In the genomic region with DNA sequence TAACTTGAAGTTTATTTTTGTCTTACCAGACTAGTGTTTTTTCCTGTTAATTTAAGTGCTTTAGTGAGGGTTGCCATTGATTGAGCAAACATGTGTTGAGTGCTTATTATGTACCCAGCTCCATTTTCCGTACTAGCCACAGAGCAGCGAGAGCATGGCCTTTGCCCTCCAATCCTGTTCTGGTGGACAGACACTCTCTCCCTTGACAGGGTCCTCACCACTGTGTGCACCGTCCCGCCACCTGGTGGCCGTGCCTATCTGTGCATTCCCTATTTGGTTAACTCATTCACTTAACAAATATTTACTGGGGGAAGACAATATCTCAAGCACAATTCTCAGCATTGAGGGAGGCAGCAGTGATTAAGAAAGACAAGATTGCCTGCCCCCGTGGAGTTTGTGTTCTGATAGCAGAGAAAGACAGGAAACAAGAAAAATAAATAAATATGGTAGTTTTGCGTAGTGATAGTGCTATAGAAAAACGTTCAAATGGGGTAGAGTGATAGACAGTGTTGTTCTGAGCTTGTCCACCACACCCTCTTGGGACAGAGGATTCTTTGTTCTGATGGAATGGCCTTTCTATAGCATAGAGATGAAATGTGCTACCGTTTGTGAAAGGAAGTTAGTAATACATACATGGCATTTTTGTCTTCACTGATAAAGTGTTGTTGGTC, we compare ENCODE assay signal across 8 cellular contexts. TPM values are rescaled to one million over a fixed set of nuclear protein-coding genes. Genes with fewer than 3 reads are reported as not detected.
DNase-seq lines count a peak whose midpoint lies in the region; ATAC-seq and TF ChIP-seq lines count a peak whose summit lies in the region.

No MANE protein-coding gene starts in this region.

- TF ChIP-seq POLR2A in spleen (IDR thresholded peaks at IDR 0.05): no peak

- intact Hi-C loops in OCI-LY7 (cut with micrococcal nuclease; ENCODE audit: unreplicated experiment): loop anchor here (5.0 kb wide), 1 partner anchor 378 kb away; no protein-coding TSS in a partner anchor
- intact Hi-C loops in left ventricle myocardium inferior (cut with micrococcal nuclease): loop anchor here (10.0 kb wide), 1 partner anchor 115 kb away; no protein-coding TSS in a partner anchor
- intact Hi-C loops in spleen (cut with DNase I; ENCODE audit: low total_unique reads): loop anchor here (10.0 kb wide), 1 partner anchor 95 kb away; no protein-coding TSS in a partner anchor

- H3K4me1 ChIP-seq in OCI-LY7 (ENCODE audit: insufficient read depth, low read length, poor library complexity, severe bottlenecking) (no peaks in the 10 kb centered on the region), left ventricle myocardium inferior (peaks cover 90% of the 10 kb centered on the region), spleen (no peaks in the 10 kb centered on the region)

- H3K27me3 ChIP-seq in left ventricle myocardium inferior (ENCODE audit: low read depth): no peaks in the 10 kb centered on the region
- peaks cover 0 to 18% (median 0%) of the 10 kb centered on the region in 7 donors for H3K27me3 ChIP-seq in spleen (replicated peaks in 1 of 7)

- BruUV-seq in OCI-LY7 (replicated peaks; lab: Mats Ljungman, UMichigan): no TSS peak

- POLR2A ChIA-PET in OCI-LY7 (lab: Charles Lee): no interaction called here

- no peaks in the 10 kb centered on the region for H3K36me3 ChIP-seq in OCI-LY7 (ENCODE audit: insufficient read depth, low read length)
- H3K36me3 ChIP-seq in left ventricle myocardium inferior: no peaks in the 10 kb centered on the region
- H3K36me3 ChIP-seq in spleen: no peaks in the 10 kb centered on the region

- peak; percentile 92 for TF ChIP-seq CTCF in OCI-LY7 (conservative IDR thresholded peaks at IDR 0.05; ENCODE audit: low read length)
- peak; percentile 81 for TF ChIP-seq CTCF in left ventricle myocardium inferior (IDR thresholded peaks at IDR 0.05; ENCODE audit: borderline replicate concordance)
- TF ChIP-seq CTCF in spleen (IDR thresholded peaks at IDR 0.05 in 8 of 11, conservative IDR thresholded peaks at IDR 0.05 in 3 of 11): peak; percentile 29 to 73 (median 56)

- H3K4me2 ChIP-seq in OCI-LY7 (ENCODE audit: low read length): no peak overlapping the region

- peak; percentile 3 to 10 for DNase-seq in NCI-H2081 (lab: John Stamatoyannopoulos, UW)
- no peak for DNase-seq in NCI-H2081 treated with DMSO at 0.1 percent for 48 hours (lab: John Stamatoyannopoulos, UW)
- peak; percentile 49 for DNase-seq in OCI-LY7 (ENCODE audit: low spot score)
- peak; percentile 59 for DNase-seq in activated naive CD4-positive, alpha-beta T cell treated with Interleukin-2 at 50 U/mL for 16 hours
- DNase-seq in left ventricle myocardium inferior: peak; percentile 57
- DNase-seq in spleen: no peak
- DNase-seq in cerebellar nuclear complex (lab: John Stamatoyannopoulos, UW): no peak

- ATAC-seq in HG02763 (IDR thresholded peaks at IDR 0.05; ENCODE audit: unreplicated experiment): peak; percentile 43

- no peaks in the 10 kb centered on the region for H4K20me1 ChIP-seq in OCI-LY7 (ENCODE audit: insufficient read depth, low read length)

- H3K27ac ChIP-seq in OCI-LY7 (ENCODE audit: low read depth, low read length, poor library complexity, severe bottlenecking): no peak overlapping the region
- H3K27ac ChIP-seq in left ventricle myocardium inferior (replicated peaks): peak overlapping the region; percentile 16
- no peak overlapping the region for H3K27ac ChIP-seq in spleen

- H3K9me3 ChIP-seq in OCI-LY7 (ENCODE audit: low read length) (no peaks in the 10 kb centered on the region), left ventricle myocardium inferior (replicated peaks) (no peaks in the 10 kb centered on the region), spleen (no peaks in the 10 kb centered on the region)

- 26 to 31% (median 29%) methylated on average over 9 of the region's 9 CpGs for WGBS in spleen, 5 donors

- H3K79me2 ChIP-seq in OCI-LY7 (ENCODE audit: insufficient read depth, low read depth, low read length): no peaks in the 10 kb centered on the region

- H3K9me2 ChIP-seq in OCI-LY7 (ENCODE audit: insufficient read depth, low read length): no peaks in the 10 kb centered on the region

- H2AFZ ChIP-seq in OCI-LY7 (ENCODE audit: low read length): no peak overlapping the region

- CTCF ChIA-PET in OCI-LY7 (lab: Charles Lee; ENCODE audit: unreplicated experiment): interaction anchor here (0.5 to 0.6 kb wide), 2 partner anchors 12 to 465 kb away, joined by 3 read pairs; no protein-coding TSS in a partner anchor

- H3K4me3 ChIP-seq in OCI-LY7 (ENCODE audit: low read depth, low read length, poor library complexity, severe bottlenecking) (no peak overlapping the region), left ventricle myocardium inferior (no peak overlapping the region), spleen (no peak overlapping the region)

RNA-seq across cellular contexts. Expression of a gene that starts 13.0 kb away (rescaled TPM):
- total RNA-seq in OCI-LY7 (2014; rRNA removed; shearing (Covaris generic)): not detected in 2 replicates
- total RNA-seq in OCI-LY7 (2022): not detected in 2 replicates
- total RNA-seq in left ventricle myocardium inferior: 161 TPM
- 1 to 10 TPM in 6 of 7 donors, under 1 TPM in 1; 0.79 to 4.6 (median 1.5) TPM for total RNA-seq in spleen
- polyA plus RNA-seq in spleen: under 1 TPM; 0.13 to 0.24 (median 0.22) TPM

Comparison
In these comparisons a context has a peak if more than half of its experiments do, and no peak if none do; other contexts are left out.
1. DNase-seq: peak in NCI-H2081 (2 of 2), OCI-LY7 (single experiment), activated naive CD4-positive, alpha-beta T cell treated with Interleukin-2 at 50 U/mL for 16 hours (single experiment) and left ventricle myocardium inferior (single experiment); none in NCI-H2081 treated with DMSO at 0.1 percent for 48 hours (single experiment), spleen (single experiment) and cerebellar nuclear complex (0 of 2).
2. RNA of a gene that starts 13.0 kb away (total RNA-seq): 161 TPM in left ventricle myocardium inferior (single experiment); 0.79 to 4.6 TPM in spleen and not detected in OCI-LY7; every median in the first group is over 10 times any median in the second.
3. Peak in every context shown above with its lines, with median percentiles within 50 percentile points of each other: CTCF ChIP-seq.